ENCODE assay signal across 29 cellular contexts in the genomic region with DNA sequence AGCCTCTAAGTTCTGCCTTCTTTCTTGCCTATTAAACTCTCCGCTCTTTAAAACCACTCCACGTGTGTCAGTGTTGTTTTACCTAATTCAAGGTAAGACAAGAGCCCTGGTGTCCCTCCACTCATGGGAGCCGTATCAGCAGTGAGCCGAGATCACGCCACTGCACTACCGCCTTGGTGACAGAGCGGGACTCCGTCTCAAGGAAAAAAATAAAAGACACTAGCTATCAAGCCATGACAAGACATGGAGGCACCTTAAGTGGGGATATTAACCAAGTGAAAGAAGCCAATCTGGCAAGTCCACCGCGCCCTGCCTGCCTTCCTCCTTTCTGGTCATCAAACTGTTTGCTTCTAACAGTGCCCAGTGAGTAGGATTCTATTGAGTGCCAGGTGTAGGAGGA.
"Had no signal": no experiment of that assay in that cellular context is flagged by ENCODE, and none has a peak within 500 bp of the region (broad histone marks: within the 10 kb centered on the region; RNA-seq: fewer than 3 reads in every experiment).

No MANE protein-coding gene starts in this region.

- H3K4me3 Mint-ChIP-seq: memory B cell; mesothelial cell of epicardium; naive B cell; natural killer cell treated with Interleukin-12 subunit alpha and Interleukin-12 subunit beta and Interleukin-15 and Interleukin-18, amount 100 ng/mL, for 72 hours; neural progenitor cell; stimulated activated naive CD8-positive, alpha-beta T cell treated with anti-CD3 and anti-CD28 coated beads, Interleukin-15, amount 100 ng/mL, for 72 hours; type B pancreatic cell had no signal

- H3K9me3 Mint-ChIP-seq: memory B cell; natural killer cell treated with Interleukin-12 subunit alpha and Interleukin-12 subunit beta and Interleukin-15 and Interleukin-18, amount 100 ng/mL, for 72 hours; stimulated activated naive CD8-positive, alpha-beta T cell treated with anti-CD3 and anti-CD28 coated beads, Interleukin-15, amount 100 ng/mL, for 72 hours had no signal

- DNase-seq: dermis blood vessel endothelial cell; effector memory CD4-positive, alpha-beta T cell; foreskin keratinocyte; heart left ventricle; kidney; mucosa of descending colon; naive B cell; nucleus accumbens; ovary; posterior cingulate gyrus; right lobe of liver; small intestine; stimulated activated CD4-positive, alpha-beta T cell treated with anti-CD3 and anti-CD28 coated beads, Interleukin-15, amount 100 ng/mL, for 24 hours; stimulated activated CD4-positive, alpha-beta T cell treated with anti-CD3 and anti-CD28 coated beads, Interleukin-2, amount 100 ng/mL, for 48 hours; stimulated activated naive CD4-positive, alpha-beta T cell; stimulated activated naive CD8-positive, alpha-beta T cell treated with anti-CD3 and anti-CD28 coated beads, Interleukin-15, amount 100 ng/mL, for 72 hours; tibial artery had no signal

- H3K27me3 Mint-ChIP-seq: stimulated activated naive CD8-positive, alpha-beta T cell treated with anti-CD3 and anti-CD28 coated beads, Interleukin-15, amount 100 ng/mL, for 72 hours had no signal

- H3K27ac ChIP-seq: coronary artery, esophagus muscularis mucosa, foreskin keratinocyte, gastroesophageal sphincter, heart left ventricle, hepatocyte, neural progenitor cell, ovary, right lobe of liver, tibial artery had no signal

- H3K9ac ChIP-seq: neural progenitor cell had no signal

- H3K36me3 Mint-ChIP-seq: memory B cell; mesothelial cell of epicardium; naive B cell; natural killer cell treated with Interleukin-12 subunit alpha and Interleukin-12 subunit beta and Interleukin-15 and Interleukin-18, amount 100 ng/mL, for 72 hours; neural progenitor cell; type B pancreatic cell had no signal

- H3K36me3 ChIP-seq: esophagus muscularis mucosa, gastroesophageal sphincter, heart left ventricle, neural progenitor cell, ovary, right lobe of liver, tibial artery had no signal

- H3K9me3 ChIP-seq: esophagus muscularis mucosa, gastroesophageal sphincter, heart left ventricle, mucosa of descending colon, ovary, right lobe of liver, tibial artery had no signal

- H3K4me1 ChIP-seq: esophagus muscularis mucosa, foreskin keratinocyte, gastroesophageal sphincter, right lobe of liver, tibial artery had no signal

- H3K4me3 ChIP-seq: coronary artery, esophagus muscularis mucosa, gastroesophageal sphincter, heart left ventricle, hepatocyte, lung, mucosa of descending colon, neural progenitor cell, ovary, right lobe of liver, tibial artery had no signal

- H2AFZ ChIP-seq: hepatocyte, neural progenitor cell had no signal

- H3K27ac Mint-ChIP-seq: memory B cell; mesothelial cell of epicardium; stimulated activated naive CD8-positive, alpha-beta T cell treated with anti-CD3 and anti-CD28 coated beads, Interleukin-15, amount 100 ng/mL, for 72 hours; type B pancreatic cell had no signal

- ATAC-seq: foreskin keratinocyte; gastroesophageal sphincter; heart left ventricle; left lobe of liver; mucosa of descending colon; natural killer cell treated with Interleukin-12 subunit alpha and Interleukin-12 subunit beta and Interleukin-15 and Interleukin-18, amount 100 ng/mL, for 72 hours; right lobe of liver; stimulated activated naive CD8-positive, alpha-beta T cell treated with anti-CD3 and anti-CD28 coated beads, Interleukin-15, amount 100 ng/mL, for 72 hours had no signal

- FAIRE-seq: endothelial cell of umbilical vein, kidney, small intestine had no signal

- H3K4me1 Mint-ChIP-seq: stimulated activated naive CD8-positive, alpha-beta T cell treated with anti-CD3 and anti-CD28 coated beads, Interleukin-15, amount 100 ng/mL, for 72 hours had no signal

- H3K4me2 ChIP-seq: hepatocyte, neural progenitor cell had no signal

- H3K79me2 ChIP-seq: hepatocyte had no signal

- H3K27me3 ChIP-seq: esophagus muscularis mucosa, gastroesophageal sphincter, heart left ventricle, hepatocyte, neural progenitor cell, ovary, right lobe of liver, tibial artery had no signal
